ENCODE assay signal across 3 cellular contexts in genomic region chr1:53125623-53126360, GRCh38.
TF ChIP-seq lines count a peak whose summit lies in the region.

No MANE protein-coding gene starts in this region.

TF ChIP-seq in IMR-90, 13 proteins besides CTCF, POLR2A, EP300 and RAD21:
- TF ChIP-seq CHD1 (IDR thresholded peaks at IDR 0.05; ENCODE audit: low read depth, low read length) = no peak
- TF ChIP-seq SMC3 (IDR thresholded peaks at IDR 0.05; ENCODE audit: low read depth, low read length) = no peak
- TF ChIP-seq MAZ (IDR thresholded peaks at IDR 0.05; ENCODE audit: borderline replicate concordance, low read depth, low read length) = no peak
- TF ChIP-seq NFE2L2 (IDR thresholded peaks at IDR 0.05; ENCODE audit: low read depth, low read length) = no peak

TF ChIP-seq in GM12878, 131 proteins besides CTCF, POLR2A, EP300 and RAD21 (continues in another document):
- TF ChIP-seq, protein P1, sequence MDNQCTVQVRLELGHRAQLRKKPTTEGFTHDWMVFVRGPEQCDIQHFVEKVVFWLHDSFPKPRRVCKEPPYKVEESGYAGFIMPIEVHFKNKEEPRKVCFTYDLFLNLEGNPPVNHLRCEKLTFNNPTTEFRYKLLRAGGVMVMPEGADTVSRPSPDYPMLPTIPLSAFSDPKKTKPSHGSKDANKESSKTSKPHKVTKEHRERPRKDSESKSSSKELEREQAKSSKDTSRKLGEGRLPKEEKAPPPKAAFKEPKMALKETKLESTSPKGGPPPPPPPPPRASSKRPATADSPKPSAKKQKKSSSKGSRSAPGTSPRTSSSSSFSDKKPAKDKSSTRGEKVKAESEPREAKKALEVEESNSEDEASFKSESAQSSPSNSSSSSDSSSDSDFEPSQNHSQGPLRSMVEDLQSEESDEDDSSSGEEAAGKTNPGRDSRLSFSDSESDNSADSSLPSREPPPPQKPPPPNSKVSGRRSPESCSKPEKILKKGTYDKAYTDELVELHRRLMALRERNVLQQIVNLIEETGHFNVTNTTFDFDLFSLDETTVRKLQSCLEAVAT (IDR thresholded peaks at IDR 0.05) = no peak
- no peak for TF ChIP-seq TCF7 (IDR thresholded peaks at IDR 0.05; ENCODE audit: borderline replicate concordance)
- TF ChIP-seq YY1 (IDR thresholded peaks at IDR 0.05; ENCODE audit: low read depth, low read length) = no peak
- no peak for TF ChIP-seq RELB (IDR thresholded peaks at IDR 0.05; ENCODE audit: low read depth)
- no peak for TF ChIP-seq E2F8 (IDR thresholded peaks at IDR 0.05; ENCODE audit: low read depth, partially characterized antibody)
- TF ChIP-seq, protein P2, sequence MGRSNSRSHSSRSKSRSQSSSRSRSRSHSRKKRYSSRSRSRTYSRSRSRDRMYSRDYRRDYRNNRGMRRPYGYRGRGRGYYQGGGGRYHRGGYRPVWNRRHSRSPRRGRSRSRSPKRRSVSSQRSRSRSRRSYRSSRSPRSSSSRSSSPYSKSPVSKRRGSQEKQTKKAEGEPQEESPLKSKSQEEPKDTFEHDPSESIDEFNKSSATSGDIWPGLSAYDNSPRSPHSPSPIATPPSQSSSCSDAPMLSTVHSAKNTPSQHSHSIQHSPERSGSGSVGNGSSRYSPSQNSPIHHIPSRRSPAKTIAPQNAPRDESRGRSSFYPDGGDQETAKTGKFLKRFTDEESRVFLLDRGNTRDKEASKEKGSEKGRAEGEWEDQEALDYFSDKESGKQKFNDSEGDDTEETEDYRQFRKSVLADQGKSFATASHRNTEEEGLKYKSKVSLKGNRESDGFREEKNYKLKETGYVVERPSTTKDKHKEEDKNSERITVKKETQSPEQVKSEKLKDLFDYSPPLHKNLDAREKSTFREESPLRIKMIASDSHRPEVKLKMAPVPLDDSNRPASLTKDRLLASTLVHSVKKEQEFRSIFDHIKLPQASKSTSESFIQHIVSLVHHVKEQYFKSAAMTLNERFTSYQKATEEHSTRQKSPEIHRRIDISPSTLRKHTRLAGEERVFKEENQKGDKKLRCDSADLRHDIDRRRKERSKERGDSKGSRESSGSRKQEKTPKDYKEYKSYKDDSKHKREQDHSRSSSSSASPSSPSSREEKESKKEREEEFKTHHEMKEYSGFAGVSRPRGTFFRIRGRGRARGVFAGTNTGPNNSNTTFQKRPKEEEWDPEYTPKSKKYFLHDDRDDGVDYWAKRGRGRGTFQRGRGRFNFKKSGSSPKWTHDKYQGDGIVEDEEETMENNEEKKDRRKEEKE (IDR thresholded peaks at IDR 0.05) = no peak
- TF ChIP-seq PAX8 (IDR thresholded peaks at IDR 0.05) = no peak
- no peak for TF ChIP-seq SREBF2 (IDR thresholded peaks at IDR 0.05; ENCODE audit: low read length)
- TF ChIP-seq EGR1 (IDR thresholded peaks at IDR 0.05; ENCODE audit: borderline replicate concordance in 1 of 2, low read depth in 2 of 2, low read length in 2 of 2) = no peak
- TF ChIP-seq SMAD1 (IDR thresholded peaks at IDR 0.05; ENCODE audit: low read depth, partially characterized antibody) = no peak

TF ChIP-seq in HepG2, 621 proteins besides CTCF, POLR2A, EP300 and RAD21:
- TF ChIP-seq, protein P3, sequence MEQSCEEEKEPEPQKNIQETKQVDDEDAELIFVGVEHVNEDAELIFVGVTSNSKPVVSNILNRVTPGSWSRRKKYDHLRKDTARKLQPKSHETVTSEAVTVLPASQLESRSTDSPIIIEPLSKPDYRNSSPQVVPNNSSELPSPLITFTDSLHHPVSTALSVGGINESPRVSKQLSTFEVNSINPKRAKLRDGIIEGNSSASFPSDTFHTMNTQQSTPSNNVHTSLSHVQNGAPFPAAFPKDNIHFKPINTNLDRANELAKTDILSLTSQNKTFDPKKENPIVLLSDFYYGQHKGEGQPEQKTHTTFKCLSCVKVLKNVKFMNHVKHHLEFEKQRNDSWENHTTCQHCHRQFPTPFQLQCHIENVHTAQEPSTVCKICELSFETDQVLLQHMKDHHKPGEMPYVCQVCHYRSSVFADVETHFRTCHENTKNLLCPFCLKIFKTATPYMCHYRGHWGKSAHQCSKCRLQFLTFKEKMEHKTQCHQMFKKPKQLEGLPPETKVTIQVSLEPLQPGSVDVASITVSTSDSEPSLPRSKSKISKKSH (CRISPR knock-in tag; IDR thresholded peaks at IDR 0.05; ENCODE audit: borderline replicate concordance) = peak; percentile 43; the same call in 1 of the 2 replicates
- TF ChIP-seq ZNF143 (CRISPR knock-in tag; IDR thresholded peaks at IDR 0.05) (no peak), ZNF616 (CRISPR knock-in tag; IDR thresholded peaks at IDR 0.05; ENCODE audit: low read depth) (no peak), BCL6 (CRISPR knock-in tag; IDR thresholded peaks at IDR 0.05) (no peak), ZFP1 (CRISPR knock-in tag; IDR thresholded peaks at IDR 0.05) (no peak), ZNF230 (CRISPR knock-in tag; IDR thresholded peaks at IDR 0.05) (no peak), TBL1XR1 (IDR thresholded peaks at IDR 0.05; ENCODE audit: borderline replicate concordance, low read length, partially characterized antibody) (no peak), STAG1 (CRISPR knock-in tag; IDR thresholded peaks at IDR 0.05) (0 out of 2 replicates have a peak, but pooled peaks have one; percentile 2), ASH2L (IDR thresholded peaks at IDR 0.05; ENCODE audit: insufficient read length, low read depth, low read length) (no peak), RBM22 (optimal IDR thresholded peaks at IDR 0.05; ENCODE audit: low read length) (no peak), ZNF687 (CRISPR knock-in tag; IDR thresholded peaks at IDR 0.05) (peak; percentile 41), ZNF224 (CRISPR knock-in tag; IDR thresholded peaks at IDR 0.05) (no peak)
- TF ChIP-seq, protein P4, sequence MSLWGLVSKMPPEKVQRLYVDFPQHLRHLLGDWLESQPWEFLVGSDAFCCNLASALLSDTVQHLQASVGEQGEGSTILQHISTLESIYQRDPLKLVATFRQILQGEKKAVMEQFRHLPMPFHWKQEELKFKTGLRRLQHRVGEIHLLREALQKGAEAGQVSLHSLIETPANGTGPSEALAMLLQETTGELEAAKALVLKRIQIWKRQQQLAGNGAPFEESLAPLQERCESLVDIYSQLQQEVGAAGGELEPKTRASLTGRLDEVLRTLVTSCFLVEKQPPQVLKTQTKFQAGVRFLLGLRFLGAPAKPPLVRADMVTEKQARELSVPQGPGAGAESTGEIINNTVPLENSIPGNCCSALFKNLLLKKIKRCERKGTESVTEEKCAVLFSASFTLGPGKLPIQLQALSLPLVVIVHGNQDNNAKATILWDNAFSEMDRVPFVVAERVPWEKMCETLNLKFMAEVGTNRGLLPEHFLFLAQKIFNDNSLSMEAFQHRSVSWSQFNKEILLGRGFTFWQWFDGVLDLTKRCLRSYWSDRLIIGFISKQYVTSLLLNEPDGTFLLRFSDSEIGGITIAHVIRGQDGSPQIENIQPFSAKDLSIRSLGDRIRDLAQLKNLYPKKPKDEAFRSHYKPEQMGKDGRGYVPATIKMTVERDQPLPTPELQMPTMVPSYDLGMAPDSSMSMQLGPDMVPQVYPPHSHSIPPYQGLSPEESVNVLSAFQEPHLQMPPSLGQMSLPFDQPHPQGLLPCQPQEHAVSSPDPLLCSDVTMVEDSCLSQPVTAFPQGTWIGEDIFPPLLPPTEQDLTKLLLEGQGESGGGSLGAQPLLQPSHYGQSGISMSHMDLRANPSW (CRISPR knock-in tag; IDR thresholded peaks at IDR 0.05; ENCODE audit: borderline replicate concordance) = no peak
- TF ChIP-seq, protein P5, sequence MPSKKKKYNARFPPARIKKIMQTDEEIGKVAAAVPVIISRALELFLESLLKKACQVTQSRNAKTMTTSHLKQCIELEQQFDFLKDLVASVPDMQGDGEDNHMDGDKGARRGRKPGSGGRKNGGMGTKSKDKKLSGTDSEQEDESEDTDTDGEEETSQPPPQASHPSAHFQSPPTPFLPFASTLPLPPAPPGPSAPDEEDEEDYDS (CRISPR knock-in tag; IDR thresholded peaks at IDR 0.05) = no peak
- TF ChIP-seq, protein P6, sequence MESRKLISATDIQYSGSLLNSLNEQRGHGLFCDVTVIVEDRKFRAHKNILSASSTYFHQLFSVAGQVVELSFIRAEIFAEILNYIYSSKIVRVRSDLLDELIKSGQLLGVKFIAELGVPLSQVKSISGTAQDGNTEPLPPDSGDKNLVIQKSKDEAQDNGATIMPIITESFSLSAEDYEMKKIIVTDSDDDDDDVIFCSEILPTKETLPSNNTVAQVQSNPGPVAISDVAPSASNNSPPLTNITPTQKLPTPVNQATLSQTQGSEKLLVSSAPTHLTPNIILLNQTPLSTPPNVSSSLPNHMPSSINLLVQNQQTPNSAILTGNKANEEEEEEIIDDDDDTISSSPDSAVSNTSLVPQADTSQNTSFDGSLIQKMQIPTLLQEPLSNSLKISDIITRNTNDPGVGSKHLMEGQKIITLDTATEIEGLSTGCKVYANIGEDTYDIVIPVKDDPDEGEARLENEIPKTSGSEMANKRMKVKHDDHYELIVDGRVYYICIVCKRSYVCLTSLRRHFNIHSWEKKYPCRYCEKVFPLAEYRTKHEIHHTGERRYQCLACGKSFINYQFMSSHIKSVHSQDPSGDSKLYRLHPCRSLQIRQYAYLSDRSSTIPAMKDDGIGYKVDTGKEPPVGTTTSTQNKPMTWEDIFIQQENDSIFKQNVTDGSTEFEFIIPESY (CRISPR knock-in tag; IDR thresholded peaks at IDR 0.05) = no peak
